40 cellular contexts compared by ENCODE assay signal in genomic region chr7:95614442-95614940, GRCh38. TPM values are rescaled to one million over a fixed set of nuclear protein-coding genes. Genes with fewer than 3 reads are reported as not detected.
"Had no signal": no experiment of that assay in that cellular context is flagged by ENCODE, and none has a peak within 500 bp of the region (broad histone marks: within the 10 kb centered on the region; RNA-seq: fewer than 3 reads in every experiment).

No MANE protein-coding gene starts in this region.

- H3K4me3 ChIP-seq: adrenal gland, ascending aorta, body of pancreas, breast epithelium, cardiac muscle cell had no signal

- H3K36me3 ChIP-seq: adrenal gland, ascending aorta, brain microvascular endothelial cell, breast epithelium, cardiac muscle cell had no signal

- H3K27ac ChIP-seq: adrenal gland, ascending aorta, body of pancreas, brain microvascular endothelial cell, breast epithelium, cardiac muscle cell had no signal

- H3K27me3 Mint-ChIP-seq: activated naive CD4-positive, alpha-beta T cell treated with anti-CD3 and anti-CD28 coated beads, Interleukin-2, amount 10 ng/mL, durations not matched to agents 7 days and 5 days; activated naive CD8-positive, alpha-beta T cell treated with anti-CD3 and anti-CD28 coated beads, Interleukin-2, amount 50 U/mL, for 24 hours; brain had no signal

- H3K27ac Mint-ChIP-seq: activated naive CD4-positive, alpha-beta T cell treated with anti-CD3 and anti-CD28 coated beads for 36 hours; activated naive CD4-positive, alpha-beta T cell treated with anti-CD3 and anti-CD28 coated beads, Interleukin-2, amount 10 ng/mL, durations not matched to agents 7 days and 5 days; activated naive CD4-positive, alpha-beta T cell treated with anti-CD3 and anti-CD28 coated beads, Interleukin-2, amount 50 U/mL, for 24 hours; activated naive CD4-positive, alpha-beta T cell treated with anti-CD3 and anti-CD28 coated beads, Interleukin-2, amount 50 U/mL, for 72 hours; activated naive CD8-positive, alpha-beta T cell; activated naive CD8-positive, alpha-beta T cell treated with anti-CD3 and anti-CD28 coated beads for 36 hours; activated naive CD8-positive, alpha-beta T cell treated with anti-CD3 and anti-CD28 coated beads, Interleukin-2, amount 10 ng/mL, durations not matched to agents 7 days and 5 days; activated naive CD8-positive, alpha-beta T cell treated with anti-CD3 and anti-CD28 coated beads, Interleukin-2, amount 50 U/mL, for 24 hours; activated T-cell treated with anti-CD3 and anti-CD28 coated beads, Interleukin-2, amount 50 U/mL, for 24 hours; activated T-cell treated with anti-CD3 and anti-CD28 coated beads, Interleukin-2, amount 50 U/mL, for 72 hours; activated T-helper 1 cell treated with anti-CD3 and anti-CD28 coated beads, Interleukin-12 subunit alpha, Interleukin-12 subunit beta, Interleukin-2, Interleukin-4 antibody, amounts not matched to agents 30 ng/mL and 10 ng/mL and 1 ng/mL, durations not matched to agents 14 hours and 24 hours and 36 hours; activated T-helper 17 cell treated with anti-CD3 and anti-CD28 coated beads, Interleukin-2, amount 50 U/mL, for 72 hours; activated T-helper 2 cell treated with anti-CD3 and anti-CD28 coated beads, Interferon-gamma antibody, Interleukin-2, Interleukin-4, amounts not matched to agents 10 μg/mL and 5 μg/mL and 100 μg/mL, durations not matched to agents 14 hours and 24 hours and 36 hours; brain had no signal

- H3K9me3 ChIP-seq: adrenal gland, body of pancreas had no signal

- H3K4me1 ChIP-seq: breast epithelium had no signal

- ATAC-seq: activated naive CD4-positive, alpha-beta T cell treated with anti-CD3 and anti-CD28 coated beads, Interleukin-2, amount 50 U/mL, for 72 hours; activated naive CD8-positive, alpha-beta T cell treated with anti-CD3 and anti-CD28 coated beads, Interleukin-2, amount 50 U/mL, for 24 hours; activated T-cell treated with anti-CD3 and anti-CD28 coated beads, Interleukin-2, amount 50 U/mL, for 4 hours; activated T-cell treated with anti-CD3 and anti-CD28 coated beads, Interleukin-2, amount 50 U/mL, for 72 hours; activated T-helper 17 cell treated with anti-CD3 and anti-CD28 coated beads, Interleukin-2, amount 50 U/mL, for 72 hours; body of pancreas had no signal

- DNase-seq: activated effector memory CD4-positive, alpha-beta T cell treated with anti-CD3 and anti-CD28 coated beads, Interleukin-2, amount 50 U/mL, for 16 hours; activated effector memory CD4-positive, alpha-beta T cell treated with Interleukin-2 at 50 U/mL for 16 hours; activated gamma-delta T cell; activated gamma-delta T cell treated with Interleukin-2 at 50 U/mL for 16 hours; activated naive CD4-positive, alpha-beta T cell; activated naive CD4-positive, alpha-beta T cell treated with anti-CD3 and anti-CD28 coated beads for 36 hours; activated naive CD4-positive, alpha-beta T cell treated with anti-CD3 and anti-CD28 coated beads, Interleukin-2, amount 10 ng/mL, durations not matched to agents 7 days and 5 days; activated naive CD4-positive, alpha-beta T cell treated with anti-CD3 and anti-CD28 coated beads, Interleukin-2, amount 50 U/mL, for 16 hours; activated naive CD4-positive, alpha-beta T cell treated with Interleukin-2 at 50 U/mL for 16 hours; activated naive CD8-positive, alpha-beta T cell treated with anti-CD3 and anti-CD28 coated beads for 36 hours; activated naive CD8-positive, alpha-beta T cell treated with anti-CD3 and anti-CD28 coated beads, Interleukin-2, amount 10 ng/mL, durations not matched to agents 7 days and 5 days; activated naive CD8-positive, alpha-beta T cell treated with anti-CD3 and anti-CD28 coated beads, Interleukin-2, amount 50 U/mL, for 24 hours; activated T-cell treated with anti-CD3 and anti-CD28 coated beads, Interleukin-2, amount 50 U/mL, for 1 hour; activated T-cell treated with anti-CD3 and anti-CD28 coated beads, Interleukin-2, amount 50 U/mL, for 24 hours; activated T-cell treated with anti-CD3 and anti-CD28 coated beads, Interleukin-2, amount 50 U/mL, for 4 hours; activated T-cell treated with anti-CD3 and anti-CD28 coated beads, Interleukin-2, amount 50 U/mL, for 48 hours; activated T-cell treated with anti-CD3 and anti-CD28 coated beads, Interleukin-2, amount 50 U/mL, for 72 hours; adrenal gland; amniotic stem cell; amygdala; anterior cingulate cortex; aorta; body of pancreas; brain microvascular endothelial cell; caudate nucleus; central memory CD4-positive, alpha-beta T cell; cerebellar nuclear complex had no signal

- FAIRE-seq: astrocyte, bronchial epithelial cell had no signal

- H3K4me3 Mint-ChIP-seq: activated naive CD4-positive, alpha-beta T cell treated with anti-CD3 and anti-CD28 coated beads for 36 hours; activated naive CD4-positive, alpha-beta T cell treated with anti-CD3 and anti-CD28 coated beads, Interleukin-2, amount 10 ng/mL, durations not matched to agents 7 days and 5 days; activated naive CD4-positive, alpha-beta T cell treated with anti-CD3 and anti-CD28 coated beads, Interleukin-2, amount 50 U/mL, for 24 hours; activated naive CD8-positive, alpha-beta T cell; activated naive CD8-positive, alpha-beta T cell treated with anti-CD3 and anti-CD28 coated beads for 36 hours; activated naive CD8-positive, alpha-beta T cell treated with anti-CD3 and anti-CD28 coated beads, Interleukin-2, amount 10 ng/mL, durations not matched to agents 7 days and 5 days; activated naive CD8-positive, alpha-beta T cell treated with anti-CD3 and anti-CD28 coated beads, Interleukin-2, amount 50 U/mL, for 24 hours; activated T-cell treated with anti-CD3 and anti-CD28 coated beads, Interleukin-2, amount 50 U/mL, for 24 hours; activated T-cell treated with anti-CD3 and anti-CD28 coated beads, Interleukin-2, amount 50 U/mL, for 4 hours; activated T-cell treated with anti-CD3 and anti-CD28 coated beads, Interleukin-2, amount 50 U/mL, for 72 hours; activated T-helper 1 cell treated with anti-CD3 and anti-CD28 coated beads, Interleukin-12 subunit alpha, Interleukin-12 subunit beta, Interleukin-2, Interleukin-4 antibody, amounts not matched to agents 30 ng/mL and 10 ng/mL and 1 ng/mL, durations not matched to agents 14 hours and 24 hours and 36 hours; activated T-helper 17 cell treated with anti-CD3 and anti-CD28 coated beads, Interleukin-2, amount 50 U/mL, for 72 hours; brain; central memory CD8-positive, alpha-beta T cell had no signal

- H3K36me3 Mint-ChIP-seq: activated naive CD4-positive, alpha-beta T cell treated with anti-CD3 and anti-CD28 coated beads, Interleukin-2, amount 10 ng/mL, durations not matched to agents 7 days and 5 days; activated naive CD4-positive, alpha-beta T cell treated with anti-CD3 and anti-CD28 coated beads, Interleukin-2, amount 50 U/mL, for 24 hours; activated naive CD8-positive, alpha-beta T cell treated with anti-CD3 and anti-CD28 coated beads for 36 hours; activated naive CD8-positive, alpha-beta T cell treated with anti-CD3 and anti-CD28 coated beads, Interleukin-2, amount 10 ng/mL, durations not matched to agents 7 days and 5 days had no signal

- H3K9me3 Mint-ChIP-seq: activated T-helper 2 cell treated with anti-CD3 and anti-CD28 coated beads, Interferon-gamma antibody, Interleukin-2, Interleukin-4, amounts not matched to agents 10 μg/mL and 5 μg/mL and 100 μg/mL, durations not matched to agents 14 hours and 24 hours and 36 hours had no signal

- H3K27me3 ChIP-seq: adrenal gland, ascending aorta, body of pancreas, brain microvascular endothelial cell, breast epithelium, cardiac muscle cell had no signal

- H3K4me1 Mint-ChIP-seq: activated naive CD4-positive, alpha-beta T cell treated with anti-CD3 and anti-CD28 coated beads, Interleukin-2, amount 10 ng/mL, durations not matched to agents 7 days and 5 days; activated naive CD4-positive, alpha-beta T cell treated with anti-CD3 and anti-CD28 coated beads, Interleukin-2, amount 50 U/mL, for 24 hours; activated naive CD8-positive, alpha-beta T cell treated with anti-CD3 and anti-CD28 coated beads for 36 hours; activated naive CD8-positive, alpha-beta T cell treated with anti-CD3 and anti-CD28 coated beads, Interleukin-2, amount 10 ng/mL, durations not matched to agents 7 days and 5 days; activated T-helper 17 cell treated with anti-CD3 and anti-CD28 coated beads, Interleukin-2, amount 50 U/mL, for 72 hours; central memory CD8-positive, alpha-beta T cell had no signal

RNA-seq across cellular contexts. Expression of gene PDK4, which starts 18.2 kb away (rescaled TPM):
- total RNA-seq: activated naive CD4-positive, alpha-beta T cell treated with anti-CD3 and anti-CD28 coated beads for 36 hours; activated naive CD4-positive, alpha-beta T cell treated with anti-CD3 and anti-CD28 coated beads, Interleukin-2, amount 50 U/mL, for 72 hours; activated naive CD8-positive, alpha-beta T cell treated with anti-CD3 and anti-CD28 coated beads for 36 hours; activated T-cell treated with anti-CD3 and anti-CD28 coated beads, Interleukin-2, amount 50 U/mL, for 72 hours; activated T-helper 1 cell treated with anti-CD3 and anti-CD28 coated beads, Interleukin-12 subunit alpha, Interleukin-12 subunit beta, Interleukin-2, Interleukin-4 antibody, amounts not matched to agents 30 ng/mL and 10 ng/mL and 1 ng/mL, durations not matched to agents 14 hours and 24 hours and 36 hours; activated T-helper 17 cell treated with anti-CD3 and anti-CD28 coated beads, Interleukin-2, amount 50 U/mL, for 72 hours; activated T-helper 2 cell treated with anti-CD3 and anti-CD28 coated beads, Interferon-gamma antibody, Interleukin-2, Interleukin-4, amounts not matched to agents 10 μg/mL and 5 μg/mL and 100 μg/mL, durations not matched to agents 14 hours and 24 hours and 36 hours had no signal
